In the genomic region with DNA sequence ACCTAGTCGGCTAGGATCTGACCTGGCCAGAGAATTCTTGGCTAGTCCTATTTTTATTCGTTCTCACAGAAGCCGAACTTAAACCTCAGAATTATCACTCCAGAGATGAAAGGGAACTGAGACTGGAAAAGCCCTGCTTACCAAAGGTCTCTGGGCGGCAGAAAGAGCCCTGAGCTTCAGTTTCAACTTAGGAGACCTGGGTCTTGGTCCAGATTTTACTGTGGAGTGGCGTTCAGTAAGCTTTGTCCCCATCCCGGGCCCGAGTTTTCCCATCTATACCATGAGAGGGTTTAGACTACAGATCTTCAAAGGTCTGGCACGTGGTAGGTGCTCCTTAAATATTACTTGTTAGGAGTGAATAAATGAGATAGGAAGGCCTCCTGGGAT, we compare ENCODE assay signal across 1 cellular context.
TF ChIP-seq lines count a peak whose summit lies in the region.

No MANE protein-coding gene starts in this region.

TF ChIP-seq in HCT116, 20 proteins besides CTCF, POLR2A, EP300 and RAD21 (continued from another document):
- TF ChIP-seq ZBTB33 (IDR thresholded peaks at IDR 0.05; ENCODE audit: extremely low read depth, insufficient replicate concordance, low read length) (no peak), ZNF274 (IDR thresholded peaks at IDR 0.05; ENCODE audit: low read depth, low read length) (no peak)
